16 cellular contexts compared by ENCODE assay signal in genomic region chr22:44819966-44820631, GRCh38.
DNase-seq lines count a peak whose midpoint lies in the region; ATAC-seq, FAIRE-seq and TF ChIP-seq lines count a peak whose summit lies in the region.
"Had no signal": no experiment of that assay in that cellular context is flagged by ENCODE, and none has a peak within 500 bp of the region (broad histone marks: within the 10 kb centered on the region; RNA-seq: fewer than 3 reads in every experiment).

No MANE protein-coding gene starts in this region.

- DNase-seq in GM23338 (ENCODE audit: low spot score) (peak; percentile 38), H1 (ENCODE audit: low read depth in 1 of 2, low spot score in 2 of 2) (peak in 1 of 2 experiments; percentile 67), mucosa of descending colon (peak in 1 of 3 donors; percentile 40), esophagus muscularis mucosa (ENCODE audit: extremely low spot score) (no peak)
- DNase-seq in activated T-cell treated with anti-CD3 and anti-CD28 coated beads, Interleukin-2, amount 50 U/mL, for 48 hours = no peak

- H4K20me1 ChIP-seq in BLaER1 = no peaks in the 10 kb centered on the region
- H4K20me1 ChIP-seq in GM23338 (replicated peaks; ENCODE audit: insufficient read depth) = no peaks in the 10 kb centered on the region; the same call in 1 of the 2 replicates
- H4K20me1 ChIP-seq in H1 (replicated peaks in 1 of 2; ENCODE audit: control insufficient read depth in 1 of 2, insufficient read depth in 2 of 2, low read length in 2 of 2) = peaks cover 0 to 3% of the 10 kb centered on the region in 2 experiments

- no peak for TF ChIP-seq CTCF in GM23338 (conservative IDR thresholded peaks at IDR 0.05; ENCODE audit: low read depth in 2 of 2)
- no peak for TF ChIP-seq CTCF in H1 (IDR thresholded peaks at IDR 0.05; ENCODE audit: control extremely low read depth in 1 of 3, insufficient read depth in 1 of 3, low read depth in 1 of 3, low read length in 3 of 3)
- TF ChIP-seq CTCF in mucosa of descending colon (IDR thresholded peaks at IDR 0.05) = no peak
- TF ChIP-seq CTCF in esophagus muscularis mucosa (IDR thresholded peaks at IDR 0.05) = no peak

- H3K56ac ChIP-seq in H1 (replicated peaks; ENCODE audit: insufficient read length, low read depth, low read length) = no peak overlapping the region

- H3K9ac ChIP-seq in BLaER1 (no peak overlapping the region), H1 (replicated peaks in 1 of 4; ENCODE audit: extremely low read depth in 1 of 4, low read depth in 3 of 4, low read length in 3 of 4) (no peak overlapping the region)
- H3K9ac ChIP-seq: BLaER1 treated with 17β-estradiol and CSF1 and Interleukin-3, amounts not matched to agents 10 nM and 100 nM; neural progenitor cell had no signal

- no peak overlapping the region for H4K8ac ChIP-seq in H1 (ENCODE audit: extremely low read depth, insufficient read depth, low read length)

- no peak overlapping the region for H3K23ac ChIP-seq in H1 (ENCODE audit: insufficient read length)

- no peak overlapping the region for H3K14ac ChIP-seq in H1 (ENCODE audit: insufficient read length)

- H2AFZ ChIP-seq in GM23338 (no peak overlapping the region), H1 (ENCODE audit: low read length) (no peak overlapping the region)
- H2AFZ ChIP-seq: neural progenitor cell had no signal

- peak overlapping the region; percentile 66; the same call in 1 of the 2 replicates for H2BK5ac ChIP-seq in H1 (ENCODE audit: low read depth, low read length)

- FAIRE-seq in H1 (lab: Jason Lieb, UNC) = no peak
- FAIRE-seq: TTC549 had no signal

- intact Hi-C loops in mucosa of descending colon (cut with DNase I, micrococcal nuclease) = no loop called here
- intact Hi-C loops in esophagus muscularis mucosa (cut with DNase I) = loop anchor here (5.0 kb wide), 1 partner anchor 277 kb away; no protein-coding TSS in a partner anchor

- H3K36me3 Mint-ChIP-seq in GM23338 (ENCODE audit: low read depth) = peaks cover 32% of the 10 kb centered on the region
- H3K36me3 Mint-ChIP-seq: neural progenitor cell had no signal

- H3K79me2 ChIP-seq in GM23338 (replicated peaks; ENCODE audit: insufficient read depth) (no peaks in the 10 kb centered on the region), H1 (ENCODE audit: control insufficient read depth in 1 of 2, insufficient read depth in 2 of 2, low read length in 2 of 2) (no peaks in the 10 kb centered on the region)

- TF ChIP-seq POLR2A in H1 (IDR thresholded peaks at IDR 0.05; ENCODE audit: control extremely low read depth in 1 of 2, low read depth in 2 of 2, low read length in 2 of 2) (no peak), esophagus muscularis mucosa (IDR thresholded peaks at IDR 0.05; ENCODE audit: low read depth) (no peak)

- H3K27ac Mint-ChIP-seq in GM23338 = no peak overlapping the region
- H3K27ac Mint-ChIP-seq: activated T-cell treated with anti-CD3 and anti-CD28 coated beads, Interleukin-2, amount 50 U/mL, for 72 hours; effector memory CD8-positive, alpha-beta T cell; neural progenitor cell; T-helper 1 cell treated with Interleukin-12 subunit alpha and Interleukin-12 subunit beta and Interleukin-4 antibody, amounts not matched to agents 30 μg/mL and 1 μg/mL, for 36 hours had no signal

- no peak overlapping the region for H4K5ac ChIP-seq in H1 (ENCODE audit: insufficient read length, low read depth, low read length)

- TF ChIP-seq EP300 in H1 (IDR thresholded peaks at IDR 0.05; ENCODE audit: borderline replicate concordance in 1 of 2, low read depth in 2 of 2, low read length in 2 of 2) = no peak
- TF ChIP-seq EP300 in esophagus muscularis mucosa (IDR thresholded peaks at IDR 0.05) = no peak

- H3K79me1 ChIP-seq in H1 (ENCODE audit: low read depth, low read length) = no peaks in the 10 kb centered on the region

- H4K91ac ChIP-seq in H1 (replicated peaks; ENCODE audit: insufficient read length, low read length) = no peak overlapping the region

- H3K36me3 ChIP-seq in BLaER1 (no peaks in the 10 kb centered on the region), GM23338 (ENCODE audit: insufficient read depth) (peaks cover 5% of the 10 kb centered on the region; the same call in 1 of the 2 replicates), H1 (ENCODE audit: control insufficient read depth in 2 of 4, insufficient read depth in 4 of 4, low read length in 3 of 4) (peaks cover 0 to 6% (median 4%) of the 10 kb centered on the region in 4 experiments; a peak in 3 of 8 replicates), mucosa of descending colon (ENCODE audit: low read depth) (no peaks in the 10 kb centered on the region), esophagus muscularis mucosa (no peaks in the 10 kb centered on the region)
- H3K36me3 ChIP-seq: BLaER1 treated with 17β-estradiol and CSF1 and Interleukin-3, amounts not matched to agents 10 nM and 100 nM; neural progenitor cell; right lobe of liver; tibial nerve had no signal

- H2BK120ac ChIP-seq in H1 (replicated peaks; ENCODE audit: low read depth, low read length) = no peak overlapping the region

- H3F3A ChIP-seq in GM23338 (replicated peaks; ENCODE audit: low read depth) = peaks cover 4% of the 10 kb centered on the region; the same call in 1 of the 2 replicates

- CTCF ChIA-PET in H1 (lab: Charles Lee; ENCODE audit: partially characterized antibody) = interaction anchor here (0.8 to 2.6 kb wide), 19 partner anchors 9 to 276 kb away, joined by 3 to 13 read pairs (median 4); no protein-coding TSS in a partner anchor

- H2BK12ac ChIP-seq in H1 (ENCODE audit: low read depth, low read length) = no peak overlapping the region; the same call in 1 of the 2 replicates

- no peak overlapping the region for H3K18ac ChIP-seq in H1 (ENCODE audit: extremely low read depth, low read length)

- H3K23me2 ChIP-seq in H1 (ENCODE audit: low read depth, low read length) = no peaks in the 10 kb centered on the region

- H3K4me1 ChIP-seq in BLaER1 = peaks cover 7% of the 10 kb centered on the region
- peaks cover 11% of the 10 kb centered on the region; the same call in 1 of the 2 replicates for H3K4me1 ChIP-seq in GM23338 (ENCODE audit: insufficient read depth)
- peaks cover 0 to 13% (median 5%) of the 10 kb centered on the region in 4 experiments; a peak in 6 of 7 replicates for H3K4me1 ChIP-seq in H1 (replicated peaks in 1 of 4; ENCODE audit: control insufficient read depth in 3 of 4, insufficient read depth in 4 of 4, low read length in 3 of 4)
- H3K4me1 ChIP-seq in mucosa of descending colon (ENCODE audit: low read depth) = no peaks in the 10 kb centered on the region
- peaks cover 0 to 6% (median 3%) of the 10 kb centered on the region in 4 donors for H3K4me1 ChIP-seq in esophagus muscularis mucosa
- H3K4me1 ChIP-seq: right lobe of liver had no signal

- H3K9me2 ChIP-seq in GM23338 (ENCODE audit: insufficient read depth) = no peaks in the 10 kb centered on the region

- no peak overlapping the region for H2BK15ac ChIP-seq in H1 (ENCODE audit: low read length)

- no peak overlapping the region for H2AK5ac ChIP-seq in H1 (ENCODE audit: low read depth, low read length)

- H3K27me3 ChIP-seq in BLaER1 = no peaks in the 10 kb centered on the region
- no peaks in the 10 kb centered on the region for H3K27me3 ChIP-seq in GM23338 (ENCODE audit: insufficient read depth)
- H3K27me3 ChIP-seq in H1 (replicated peaks in 1 of 4; ENCODE audit: control insufficient read depth in 3 of 4, extremely low read depth in 1 of 4, insufficient read depth in 3 of 4, low read length in 3 of 4) = no peaks in the 10 kb centered on the region
- peaks cover 0 to 67% (median 0%) of the 10 kb centered on the region in 4 donors for H3K27me3 ChIP-seq in esophagus muscularis mucosa
- H3K27me3 ChIP-seq: BLaER1 treated with 17β-estradiol and CSF1 and Interleukin-3, amounts not matched to agents 10 nM and 100 nM; neural progenitor cell; right lobe of liver; tibial nerve had no signal

- no peak overlapping the region for H2BK20ac ChIP-seq in H1 (ENCODE audit: low read length)

- H3K27me3 Mint-ChIP-seq in GM23338 (ENCODE audit: insufficient read depth, low read depth, poor library complexity) = peaks cover 16% of the 10 kb centered on the region

- no peak overlapping the region for H3K4ac ChIP-seq in H1 (replicated peaks; ENCODE audit: insufficient read length, low read depth, low read length)

- peak; percentile 74 for ATAC-seq in GM23338
- peak; percentile 16 for ATAC-seq in mucosa of descending colon
- ATAC-seq in GM18511 (IDR thresholded peaks at IDR 0.05; ENCODE audit: unreplicated experiment) = no peak

- POLR2A ChIA-PET in H1 (lab: Charles Lee; ENCODE audit: partially characterized antibody) = interaction anchor here (0.6 to 0.8 kb wide), 2 partner anchors 10 to 347 kb away, joined by 3 read pairs; no protein-coding TSS in a partner anchor

- WGBS in H1 (ENCODE audit: extremely low coverage in 1 of 2, insufficient coverage in 1 of 2, insufficient read length in 1 of 2, insufficient replicate concordance in 2 of 2, low coverage in 1 of 2, low lambda C conversion rate in 2 of 2, missing lambda C conversion rate in 1 of 2), 2 experiments = 63% methylated on average over 18 of the region's 18 CpGs; no CpG with 5 or more reads in 1 of the 2 experiments
- WGBS in esophagus muscularis mucosa = 68% methylated on average over 12 of the region's 18 CpGs

- H3K4me1 Mint-ChIP-seq in GM23338 = peaks cover 19% of the 10 kb centered on the region

- no peak for TF ChIP-seq RAD21 in H1 (IDR thresholded peaks at IDR 0.05 in 1 of 2, conservative IDR thresholded peaks at IDR 0.05 in 1 of 2; ENCODE audit: low read depth in 2 of 2, low read length in 2 of 2)

- no peak overlapping the region for H3K4me3 Mint-ChIP-seq in GM23338
- H3K4me3 Mint-ChIP-seq: activated T-cell treated with anti-CD3 and anti-CD28 coated beads, Interleukin-2, amount 50 U/mL, for 72 hours; effector memory CD8-positive, alpha-beta T cell; neural progenitor cell; T-helper 1 cell treated with Interleukin-12 subunit alpha and Interleukin-12 subunit beta and Interleukin-4 antibody, amounts not matched to agents 30 μg/mL and 1 μg/mL, for 36 hours had no signal

- H3K4me3 ChIP-seq in BLaER1 = no peak overlapping the region
- no peak overlapping the region for H3K4me3 ChIP-seq in GM23338
- no peak overlapping the region for H3K4me3 ChIP-seq in H1 (ENCODE audit: extremely low read depth in 1 of 4, insufficient read depth in 2 of 4, low read depth in 3 of 4, low read length in 4 of 4)
- H3K4me3 ChIP-seq in mucosa of descending colon = no peak overlapping the region
- no peak overlapping the region for H3K4me3 ChIP-seq in esophagus muscularis mucosa
- H3K4me3 ChIP-seq: BLaER1 treated with 17β-estradiol and CSF1 and Interleukin-3, amounts not matched to agents 10 nM and 100 nM; neural progenitor cell; right lobe of liver; tibial nerve had no signal

- H3K27ac ChIP-seq in BLaER1 (no peak overlapping the region), GM23338 (ENCODE audit: low read depth) (peak overlapping the region; percentile 45; the same call in 1 of the 2 replicates), H1 (ENCODE audit: low read depth, low read length) (no peak overlapping the region), esophagus muscularis mucosa (replicated peaks in 1 of 4) (no peak overlapping the region)
- H3K27ac ChIP-seq: BLaER1 treated with 17β-estradiol and CSF1 and Interleukin-3, amounts not matched to agents 10 nM and 100 nM; neural progenitor cell; right lobe of liver; RWPE1; tibial nerve had no signal

- H3K4me2 ChIP-seq in BLaER1 = peak overlapping the region; percentile 30; the same call in 1 of the 2 replicates
- H3K4me2 ChIP-seq in GM23338 = no peak overlapping the region
- H3K4me2 ChIP-seq in H1 (ENCODE audit: insufficient read depth in 1 of 2, low read depth in 2 of 2, low read length in 2 of 2) = no peak overlapping the region
- H3K4me2 ChIP-seq: BLaER1 treated with 17β-estradiol and CSF1 and Interleukin-3, amounts not matched to agents 10 nM and 100 nM; neural progenitor cell had no signal

- H3K9me3 Mint-ChIP-seq in GM23338 = no peaks in the 10 kb centered on the region; the same call in 2 of the 3 replicates
- H3K9me3 Mint-ChIP-seq: activated T-cell treated with anti-CD3 and anti-CD28 coated beads, Interleukin-2, amount 50 U/mL, for 72 hours; effector memory CD8-positive, alpha-beta T cell; neural progenitor cell; T-helper 1 cell treated with Interleukin-12 subunit alpha and Interleukin-12 subunit beta and Interleukin-4 antibody, amounts not matched to agents 30 μg/mL and 1 μg/mL, for 36 hours had no signal

- H3K9me3 ChIP-seq in BLaER1 (no peaks in the 10 kb centered on the region), H1 (ENCODE audit: insufficient read depth in 2 of 2, low read depth in 1 of 2, low read length in 1 of 2) (no peaks in the 10 kb centered on the region), mucosa of descending colon (no peaks in the 10 kb centered on the region), esophagus muscularis mucosa (no peaks in the 10 kb centered on the region)
- H3K9me3 ChIP-seq: BLaER1 treated with 17β-estradiol and CSF1 and Interleukin-3, amounts not matched to agents 10 nM and 100 nM; right lobe of liver; tibial nerve had no signal
